ENCODE assay signal across 15 cellular contexts in the genomic region with DNA sequence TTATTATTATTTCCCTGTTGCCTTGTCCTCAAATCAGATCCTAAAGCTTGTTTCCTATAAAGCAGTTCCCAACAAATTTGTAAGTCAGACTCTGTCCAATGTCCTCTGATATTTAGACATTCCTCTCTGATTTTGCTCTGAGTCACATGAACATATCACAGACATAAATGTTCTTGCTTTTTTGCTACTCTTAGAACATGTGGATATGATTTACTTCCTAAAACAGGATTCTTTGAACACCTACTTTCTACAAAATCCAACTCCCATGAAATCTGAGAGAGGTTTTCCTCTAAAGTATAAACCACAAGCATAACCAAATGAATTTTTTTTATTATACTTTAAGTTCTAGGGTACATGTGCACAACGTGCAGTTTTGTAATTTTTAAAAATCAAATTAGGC.
A peak's percentile ranks its signal among the peaks of the same experiment; 100 is the strongest.
DNase-seq lines count a peak whose midpoint lies in the region; ATAC-seq and TF ChIP-seq lines count a peak whose summit lies in the region.
"Had no signal": no experiment of that assay in that cellular context is flagged by ENCODE, and none has a peak within 500 bp of the region (broad histone marks: within the 10 kb centered on the region; RNA-seq: fewer than 3 reads in every experiment).

No MANE protein-coding gene starts in this region.

- no peak for TF ChIP-seq CTCF in AG09319 (IDR thresholded peaks at IDR 0.05; ENCODE audit: low read depth, low read length)
- TF ChIP-seq CTCF in PC-3 (conservative IDR thresholded peaks at IDR 0.05; ENCODE audit: low read depth, low read length): no peak
- TF ChIP-seq CTCF in osteoblast (IDR thresholded peaks at IDR 0.05; ENCODE audit: extremely low read depth, low read depth, low read length): no peak
- no peak for TF ChIP-seq CTCF in ovary (IDR thresholded peaks at IDR 0.05)

- peaks cover 93% of the 10 kb centered on the region for H3K4me1 ChIP-seq in PC-3 (ENCODE audit: insufficient read depth, low read length)
- peaks cover 71% of the 10 kb centered on the region for H3K4me1 ChIP-seq in osteoblast (ENCODE audit: insufficient read depth, low read length)
- H3K4me1 ChIP-seq in ovary (ENCODE audit: insufficient read depth): peaks cover 4% of the 10 kb centered on the region

- H3K27me3 ChIP-seq in PC-3 (ENCODE audit: low read length) (no peaks in the 10 kb centered on the region), osteoblast (ENCODE audit: insufficient read depth, low read length) (no peaks in the 10 kb centered on the region), ovary (no peaks in the 10 kb centered on the region)
- H3K27me3 ChIP-seq: Peyer's patch had no signal

- peaks cover 14% of the 10 kb centered on the region for H3F3A ChIP-seq in PC-3 (ENCODE audit: low read length, unreplicated experiment)

- no TSS peak for BruUV-seq in PC-3 (replicated peaks; lab: Mats Ljungman, UMichigan)

- POLR2A ChIA-PET in PC-3 (lab: Charles Lee; ENCODE audit: unreplicated experiment): interaction anchor here (0.5 kb wide), 1 partner anchor 30 kb away, joined by 3 read pairs; no protein-coding TSS in a partner anchor

- no peaks in the 10 kb centered on the region for H3K9me2 ChIP-seq in PC-3 (replicated peaks; ENCODE audit: low read length)

- H2AFZ ChIP-seq in PC-3 (ENCODE audit: low read length): no peak overlapping the region
- H2AFZ ChIP-seq in osteoblast (ENCODE audit: low read length): no peak overlapping the region

- H3K79me2 ChIP-seq in PC-3 (ENCODE audit: low read length) (no peaks in the 10 kb centered on the region), osteoblast (ENCODE audit: insufficient read depth, low read length) (no peaks in the 10 kb centered on the region)

- no peak for TF ChIP-seq POLR2A in ovary (IDR thresholded peaks at IDR 0.05)

- intact Hi-C loops in PC-3 (cut with micrococcal nuclease) (loop anchor here (10.0 kb wide), 1 partner anchor 381 kb away; no protein-coding TSS in a partner anchor), ovary (cut with DNase I) (no loop called here)

- peak; percentile 58 for DNase-seq in AG09319 (ENCODE audit: extremely low read depth, low read depth)
- peak; percentile 27 for DNase-seq in PC-3
- no peak for DNase-seq in epithelial cell of prostate (ENCODE audit: low read depth, low spot score)
- no peak for DNase-seq in osteoblast (ENCODE audit: insufficient read length, low spot score, missing footprints)
- DNase-seq in ovary: no peak
- DNase-seq in LoVo (ENCODE audit: low spot score): no peak
- DNase-seq in SW 1271 (lab: John Stamatoyannopoulos, UW): no peak
- DNase-seq: activated CD4-positive, alpha-beta T cell treated with anti-CD3 and anti-CD28 coated beads for 48 hours; activated CD8-positive, alpha-beta memory T cell treated with anti-CD3 and anti-CD28 coated beads, Interleukin-2, amount 50 U/mL, for 48 hours; NCI-H1930; NCI-H526 treated with DMSO at 0.1 percent for 48 hours; Peyer's patch; right cardiac atrium; stimulated activated CD4-positive, alpha-beta T cell treated with anti-CD3 and anti-CD28 coated beads, Interleukin-2, amount 100 ng/mL, for 48 hours had no signal

- WGBS in ovary, 3 donors: 30 to 34% (median 32%) methylated on average over 1 of the region's 1 CpG

- no peaks in the 10 kb centered on the region for H3K9me3 ChIP-seq in PC-3 (ENCODE audit: low read length)
- H3K9me3 ChIP-seq in osteoblast (ENCODE audit: low read depth, low read length): no peaks in the 10 kb centered on the region
- H3K9me3 ChIP-seq in ovary: no peaks in the 10 kb centered on the region
- H3K9me3 ChIP-seq: Peyer's patch had no signal

- H3K36me3 ChIP-seq in PC-3 (ENCODE audit: low read depth, low read length) (no peaks in the 10 kb centered on the region), osteoblast (ENCODE audit: insufficient read depth, low read length) (no peaks in the 10 kb centered on the region), ovary (no peaks in the 10 kb centered on the region)
- H3K36me3 ChIP-seq: Peyer's patch had no signal

- H3K27ac ChIP-seq in PC-3 (ENCODE audit: low read length) (peak overlapping the region; percentile 96), epithelial cell of prostate (peak overlapping the region; percentile 100), osteoblast (ENCODE audit: low read depth, low read length) (peak overlapping the region; percentile 96), ovary (no peak overlapping the region)

- H3K4me3 ChIP-seq in PC-3 (ENCODE audit: low read length): no peak overlapping the region
- H3K4me3 ChIP-seq in osteoblast (ENCODE audit: insufficient read depth, low read length): no peak overlapping the region
- no peak overlapping the region for H3K4me3 ChIP-seq in ovary
- H3K4me3 ChIP-seq: Peyer's patch had no signal

- CTCF ChIA-PET in PC-3 (lab: Charles Lee): no interaction called here

- peak overlapping the region; percentile 4; the same call in 1 of the 2 replicates for H3K9ac ChIP-seq in PC-3 (ENCODE audit: low read length)

- no peak for ATAC-seq in PC-3
- no peak for ATAC-seq in GM19467 (IDR thresholded peaks at IDR 0.05; ENCODE audit: unreplicated experiment)
- ATAC-seq: right cardiac atrium had no signal

- H4K20me1 ChIP-seq in PC-3 (ENCODE audit: low read length) (no peaks in the 10 kb centered on the region), osteoblast (ENCODE audit: insufficient read depth, low read length) (no peaks in the 10 kb centered on the region)

- H3K4me2 ChIP-seq in PC-3 (ENCODE audit: low read length) (no peak overlapping the region), osteoblast (ENCODE audit: insufficient read depth, low read length) (no peak overlapping the region)

- TF ChIP-seq EP300 in ovary (IDR thresholded peaks at IDR 0.05): no peak

Comparison
In these comparisons a context has a peak if more than half of its experiments do, and no peak if none do; other contexts are left out.
1. DNase-seq: peak in AG09319 (single experiment) and PC-3 (single experiment); none in epithelial cell of prostate (single experiment), osteoblast (single experiment), ovary (0 of 5), LoVo (single experiment) and SW 1271 (0 of 2).
2. H3K27ac ChIP-seq: peak in PC-3 (single experiment), epithelial cell of prostate (single experiment) and osteoblast (single experiment); none in ovary (0 of 2).